ENCODE assay signal across 20 cellular contexts in genomic region chr19:30083125-30083681, GRCh38.
DNase-seq lines count a peak whose midpoint lies in the region; ATAC-seq, FAIRE-seq and TF ChIP-seq lines count a peak whose summit lies in the region.
"Had no signal": no experiment of that assay in that cellular context is flagged by ENCODE, and none has a peak within 500 bp of the region (broad histone marks: within the 10 kb centered on the region; RNA-seq: fewer than 3 reads in every experiment).

No MANE protein-coding gene starts in this region.

- TF ChIP-seq CTCF in left ventricle myocardium inferior (IDR thresholded peaks at IDR 0.05; ENCODE audit: borderline replicate concordance) (no peak), kidney (IDR thresholded peaks at IDR 0.05; ENCODE audit: borderline replicate concordance, extremely low read depth, insufficient read depth) (no peak), progenitor cell of endocrine pancreas (IDR thresholded peaks at IDR 0.05; ENCODE audit: unreplicated experiment) (no peak)

- no peak overlapping the region for H3K56ac ChIP-seq in mesendoderm (ENCODE audit: low read length)

- no peaks in the 10 kb centered on the region for H3K36me3 Mint-ChIP-seq in progenitor cell of endocrine pancreas (ENCODE audit: insufficient read depth)
- H3K36me3 Mint-ChIP-seq: CD4-positive, CD25-positive, alpha-beta regulatory T cell had no signal

- no peaks in the 10 kb centered on the region for H3K79me2 ChIP-seq in mesendoderm (ENCODE audit: control insufficient read depth, insufficient read depth, low read length)

- H3K4me1 ChIP-seq in left ventricle myocardium inferior = peaks cover 4% of the 10 kb centered on the region
- no peaks in the 10 kb centered on the region for H3K4me1 ChIP-seq in kidney (ENCODE audit: control insufficient read depth in 1 of 2, insufficient read depth in 1 of 2, low read depth in 1 of 2, low read length in 2 of 2)
- H3K4me1 ChIP-seq in mesendoderm (ENCODE audit: control insufficient read depth, low read depth, low read length) = no peaks in the 10 kb centered on the region
- H3K4me1 ChIP-seq: HAP-1 had no signal

- H3K23ac ChIP-seq in mesendoderm (ENCODE audit: low read length) = no peak overlapping the region

- H3K36me3 ChIP-seq in left ventricle myocardium inferior = no peaks in the 10 kb centered on the region
- no peaks in the 10 kb centered on the region for H3K36me3 ChIP-seq in kidney (ENCODE audit: control insufficient read depth in 1 of 2, insufficient read depth in 2 of 2, low read length in 2 of 2)
- H3K36me3 ChIP-seq in mesendoderm (ENCODE audit: control insufficient read depth, insufficient read depth, low read length) = no peaks in the 10 kb centered on the region
- H3K36me3 ChIP-seq: HAP-1, MG63 had no signal

- H3K27ac Mint-ChIP-seq in progenitor cell of endocrine pancreas = peak overlapping the region; percentile 49
- H3K27ac Mint-ChIP-seq: CD4-positive, CD25-positive, alpha-beta regulatory T cell; GM23338 had no signal

- H3K4ac ChIP-seq in mesendoderm (ENCODE audit: low read depth, low read length) = no peak overlapping the region

- no peak overlapping the region for H2BK120ac ChIP-seq in mesendoderm (ENCODE audit: low read depth, low read length)

- no peak overlapping the region for H3K4me2 ChIP-seq in mesendoderm (ENCODE audit: low read length)
- H3K4me2 ChIP-seq: GM23338 had no signal

- no peaks in the 10 kb centered on the region for H3K9me3 Mint-ChIP-seq in progenitor cell of endocrine pancreas (ENCODE audit: low read depth)
- H3K9me3 Mint-ChIP-seq: CD4-positive, CD25-positive, alpha-beta regulatory T cell had no signal

- no peak overlapping the region for H3K27ac ChIP-seq in left ventricle myocardium inferior (replicated peaks)
- no peak overlapping the region for H3K27ac ChIP-seq in kidney (ENCODE audit: low read depth in 2 of 2, low read length in 2 of 2)
- H3K27ac ChIP-seq in mesendoderm (ENCODE audit: low read depth, low read length) = no peak overlapping the region

- no peak overlapping the region for H2BK15ac ChIP-seq in mesendoderm (replicated peaks; ENCODE audit: low read depth)

- H3K4me3 Mint-ChIP-seq in progenitor cell of endocrine pancreas (ENCODE audit: low read depth) = no peak overlapping the region
- H3K4me3 Mint-ChIP-seq: CD4-positive, CD25-positive, alpha-beta regulatory T cell; GM23338 had no signal

- no CpG with 5 or more reads among the region's 17 CpGs for WGBS in mesendoderm (ENCODE audit: extremely low coverage, insufficient coverage, low lambda C conversion rate)

- FAIRE-seq in kidney (lab: Jason Lieb, UNC) = no peak

- H2AK5ac ChIP-seq in mesendoderm (ENCODE audit: low read length) = no peak overlapping the region

- H3K27me3 Mint-ChIP-seq in progenitor cell of endocrine pancreas = peaks cover 16% of the 10 kb centered on the region

- peaks cover 2% of the 10 kb centered on the region for H3K4me1 Mint-ChIP-seq in progenitor cell of endocrine pancreas (ENCODE audit: low read depth)
- H3K4me1 Mint-ChIP-seq: GM23338 had no signal

- H3K27me3 ChIP-seq in left ventricle myocardium inferior (ENCODE audit: low read depth) (peaks cover 9% of the 10 kb centered on the region), mesendoderm (ENCODE audit: insufficient read depth, low read length, poor library complexity) (no peaks in the 10 kb centered on the region)
- H3K27me3 ChIP-seq: MG63 had no signal

- H4K5ac ChIP-seq in mesendoderm (ENCODE audit: low read length) = no peak overlapping the region

- H3K18ac ChIP-seq in mesendoderm (ENCODE audit: low read length) = no peak overlapping the region

- no peak overlapping the region for H4K8ac ChIP-seq in mesendoderm (ENCODE audit: low read depth, low read length)

- no peak overlapping the region for H3K4me3 ChIP-seq in left ventricle myocardium inferior
- H3K4me3 ChIP-seq in kidney (ENCODE audit: low read length in 2 of 2) = no peak overlapping the region
- no peak overlapping the region for H3K4me3 ChIP-seq in mesendoderm (ENCODE audit: low read length)
- H3K4me3 ChIP-seq: GM23338, HAP-1, MG63 had no signal

- intact Hi-C loops in left ventricle myocardium superior (cut with micrococcal nuclease) = no loop called here
- intact Hi-C loops in left ventricle myocardium inferior (cut with micrococcal nuclease) = no loop called here
- intact Hi-C loops in kidney (cut with DNase I) = no loop called here

- peak; percentile 14 for DNase-seq in left ventricle myocardium superior
- no peak for DNase-seq in left ventricle myocardium inferior
- DNase-seq in kidney = peak; percentile 43
- no peak for DNase-seq in progenitor cell of endocrine pancreas (ENCODE audit: low spot score, unreplicated experiment)
- DNase-seq in mesendoderm = no peak
- DNase-seq in NOMO-1 (lab: John Stamatoyannopoulos, UW; ENCODE audit: unreplicated experiment in 2 of 2) = no peak
- DNase-seq: CD4-positive, CD25-positive, alpha-beta regulatory T cell; DMS153; DND-41; IMR-90; KG1; MG63; NCI-H2029; NCI-H446; NCI-H524 treated with DMSO at 0.1 percent for 48 hours; NCI-H774; PC-3 had no signal

- H3K79me1 ChIP-seq in mesendoderm (ENCODE audit: low read length) = no peaks in the 10 kb centered on the region

- H3K9ac ChIP-seq in kidney (ENCODE audit: low read length in 2 of 2) = no peak overlapping the region
- H3K9ac ChIP-seq in mesendoderm (ENCODE audit: low read length) = no peak overlapping the region

- H2BK5ac ChIP-seq in mesendoderm (ENCODE audit: low read length) = no peak overlapping the region

- ATAC-seq in left ventricle myocardium superior = no peak
- ATAC-seq in GM21447 (IDR thresholded peaks at IDR 0.05; ENCODE audit: unreplicated experiment) = no peak
- ATAC-seq: GM23338, PC-3 had no signal

- H3K9me3 ChIP-seq in left ventricle myocardium inferior (replicated peaks) (no peaks in the 10 kb centered on the region), kidney (ENCODE audit: control insufficient read depth in 1 of 2, low read length in 2 of 2) (peaks cover 0 to 4% of the 10 kb centered on the region in 2 donors)
- H3K9me3 ChIP-seq: HAP-1, MG63 had no signal

Comparison
In these comparisons a context has a peak if more than half of its experiments do, and no peak if none do; other contexts are left out.
1. DNase-seq: peak in left ventricle myocardium superior (single experiment) and kidney (single experiment); none in left ventricle myocardium inferior (single experiment), progenitor cell of endocrine pancreas (single experiment), mesendoderm (single experiment) and NOMO-1 (0 of 2).